ENCODE assay signal across 8 cellular contexts in the genomic region with DNA sequence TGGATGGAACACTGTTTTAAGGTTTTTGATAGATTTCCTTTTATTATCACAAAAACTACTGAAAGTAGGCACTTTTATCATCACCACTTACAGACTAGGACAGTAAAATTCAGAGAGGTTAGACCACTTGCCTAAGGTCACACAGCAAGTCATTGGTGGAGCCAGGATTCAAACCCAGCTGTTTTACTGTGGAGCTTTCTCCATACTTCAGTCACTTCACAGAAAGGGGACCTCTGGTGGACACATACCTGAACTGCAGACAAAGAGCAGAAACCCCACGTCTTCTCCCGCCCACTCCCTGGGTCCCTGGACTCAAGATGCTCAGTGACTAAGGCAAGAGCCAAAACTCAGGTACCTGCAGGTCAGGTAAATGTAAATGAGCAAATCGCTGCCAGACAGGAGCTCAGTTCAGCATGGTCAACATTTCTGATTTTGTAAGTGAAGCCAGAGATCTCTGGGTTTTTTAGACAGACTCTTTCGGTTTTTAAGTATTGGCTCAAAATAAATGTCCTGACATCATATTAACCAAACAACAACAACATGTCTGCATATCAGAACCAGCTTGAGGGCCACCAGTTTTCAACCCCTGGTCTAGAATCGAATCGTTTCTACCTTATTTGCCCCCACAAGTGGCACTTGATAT.
A peak's percentile ranks its signal among the peaks of the same experiment; 100 is the strongest.
DNase-seq lines count a peak whose midpoint lies in the region; ATAC-seq, FAIRE-seq and TF ChIP-seq lines count a peak whose summit lies in the region.

No MANE protein-coding gene starts in this region.

- no peak for FAIRE-seq in pancreas (lab: Jason Lieb, UNC)

- 54 to 60% methylated on average over 6 of the region's 6 CpGs for WGBS in pancreas, 2 donors

- no peaks in the 10 kb centered on the region for H3K36me3 Mint-ChIP-seq in activated CD4-positive, alpha-beta memory T cell treated with anti-CD3 and anti-CD28 coated beads, Interleukin-2, amount 10 ng/mL, durations not matched to agents 7 days and 5 days (ENCODE audit: low read depth)

- H3K36me3 ChIP-seq in pancreas = no peaks in the 10 kb centered on the region

- H3K4me1 Mint-ChIP-seq in activated CD4-positive, alpha-beta memory T cell treated with anti-CD3 and anti-CD28 coated beads, Interleukin-2, amount 10 ng/mL, durations not matched to agents 7 days and 5 days = no peaks in the 10 kb centered on the region

- ATAC-seq in pancreas (peak; percentile 60 to 86 (median 76)), GM19452 (IDR thresholded peaks at IDR 0.05; ENCODE audit: unreplicated experiment) (no peak)

- H3K4me3 Mint-ChIP-seq in activated CD4-positive, alpha-beta memory T cell treated with anti-CD3 and anti-CD28 coated beads, Interleukin-2, amount 10 ng/mL, durations not matched to agents 7 days and 5 days = no peak overlapping the region

- TF ChIP-seq CTCF in GM12873 (IDR thresholded peaks at IDR 0.05; ENCODE audit: insufficient read depth, low read depth, low read length, missing control alignments) (peak; percentile 85), pancreas (IDR thresholded peaks at IDR 0.05) (peak; percentile 43 to 53 (median 46))

- H3K9me3 ChIP-seq in pancreas = no peaks in the 10 kb centered on the region

- no peak overlapping the region for H3K27ac ChIP-seq in pancreas

- H3K27me3 Mint-ChIP-seq in activated CD4-positive, alpha-beta memory T cell treated with anti-CD3 and anti-CD28 coated beads, Interleukin-2, amount 10 ng/mL, durations not matched to agents 7 days and 5 days = no peaks in the 10 kb centered on the region

- CTCF ChIA-PET in activated CD4-positive, alpha-beta memory T cell treated with anti-CD3 and anti-CD28 coated beads, Interleukin-2, amount 10 ng/mL, durations not matched to agents 7 days and 5 days (lab: Charles Lee) = interaction anchor here (0.6 to 3.0 kb wide), 22 partner anchors 8 to 1786 kb away, joined by 3 to 41 read pairs (median 4); partner anchors contain the start of gene RFC5

- no peak overlapping the region for H3K4me3 ChIP-seq in pancreas

- H3K27me3 ChIP-seq in pancreas = no peaks in the 10 kb centered on the region

- H3K4me1 ChIP-seq in pancreas = no peaks in the 10 kb centered on the region

- H3K9me3 Mint-ChIP-seq in activated CD4-positive, alpha-beta memory T cell treated with anti-CD3 and anti-CD28 coated beads, Interleukin-2, amount 10 ng/mL, durations not matched to agents 7 days and 5 days = peaks cover 3% of the 10 kb centered on the region

- H3K27ac Mint-ChIP-seq in activated CD4-positive, alpha-beta memory T cell treated with anti-CD3 and anti-CD28 coated beads, Interleukin-2, amount 10 ng/mL, durations not matched to agents 7 days and 5 days = no peak overlapping the region

- POLR2A ChIA-PET in activated CD4-positive, alpha-beta memory T cell treated with anti-CD3 and anti-CD28 coated beads, Interleukin-2, amount 10 ng/mL, durations not matched to agents 7 days and 5 days (lab: Charles Lee) = no interaction called here

- no peak for TF ChIP-seq POLR2A in erythroblast (IDR thresholded peaks at IDR 0.05; ENCODE audit: low read length)

- intact Hi-C loops in pancreas (cut with DNase I) = no loop called here

- DNase-seq in A172 (ENCODE audit: low spot score) (peak; percentile 40), NCI-H226 (peak; percentile 29), erythroblast (lab: John Stamatoyannopoulos, UW) (peak; percentile 49 to 59), pancreas (peak in 3 of 6 donors; percentile 19 to 53 (median 28)), NCI-H446 treated with DMSO at 0.1 percent for 48 hours (lab: John Stamatoyannopoulos, UW) (no peak)
- peak; percentile 52 for DNase-seq in activated CD4-positive, alpha-beta memory T cell treated with anti-CD3 and anti-CD28 coated beads, Interleukin-2, amount 10 ng/mL, durations not matched to agents 7 days and 5 days
